ENCODE assay signal across 8 cellular contexts in genomic region chr9:706606-707451, GRCh38.
DNase-seq lines count a peak whose midpoint lies in the region; ATAC-seq, FAIRE-seq and TF ChIP-seq lines count a peak whose summit lies in the region.

No MANE protein-coding gene starts in this region.

- SMC1A ChIA-PET in GM12878 (lab: Charles Lee; ENCODE audit: uncharacterized antibody, unreplicated experiment): no interaction called here

- no peak for TF ChIP-seq EP300 in GM12878 (IDR thresholded peaks at IDR 0.05; ENCODE audit: borderline replicate concordance in 1 of 2, control insufficient read depth in 1 of 2, low read depth in 2 of 2, low read length in 2 of 2)

- no peaks in the 10 kb centered on the region for H3K27me3 Mint-ChIP-seq in progenitor cell of endocrine pancreas

- no peak for TF ChIP-seq POLR2A in GM12878 (IDR thresholded peaks at IDR 0.05; ENCODE audit: low read depth, low read length)

- TF ChIP-seq CTCF in GM12878 (IDR thresholded peaks at IDR 0.05 in 2 of 3, conservative IDR thresholded peaks at IDR 0.05 in 1 of 3; ENCODE audit: control insufficient read depth in 2 of 3, extremely low read depth in 1 of 3, insufficient read depth in 1 of 3, low read depth in 3 of 3, low read length in 3 of 3) (no peak), progenitor cell of endocrine pancreas (IDR thresholded peaks at IDR 0.05; ENCODE audit: unreplicated experiment) (no peak), D721Med (IDR thresholded peaks at IDR 0.05; ENCODE audit: insufficient read depth, missing control alignments) (no peak)

- no peaks in the 10 kb centered on the region for H3K9me3 ChIP-seq in GM12878 (replicated peaks; ENCODE audit: control insufficient read depth, insufficient read depth, low read length)

- peak; percentile 50 for DNase-seq in ACHN
- peak; percentile 1 for DNase-seq in SK-N-DZ (ENCODE audit: low spot score)
- no peak for DNase-seq in GM12878 (ENCODE audit: low read depth, low spot score)
- peak; percentile 38 to 61 for DNase-seq in hippocampal formation (lab: John Stamatoyannopoulos, UW)
- DNase-seq in progenitor cell of endocrine pancreas (ENCODE audit: low spot score, unreplicated experiment): peak; percentile 20
- DNase-seq in D721Med (ENCODE audit: insufficient read length, low spot score): no peak

- peak overlapping the region; percentile 21; the same call in 1 of the 2 replicates for H3K4me2 ChIP-seq in GM12878 (ENCODE audit: control insufficient read depth, insufficient read depth)

- no peaks in the 10 kb centered on the region for H4K20me1 ChIP-seq in GM12878 (ENCODE audit: control insufficient read depth, insufficient read depth)

- H3K36me3 Mint-ChIP-seq in progenitor cell of endocrine pancreas (ENCODE audit: insufficient read depth): peaks cover 16% of the 10 kb centered on the region

- CTCF ChIA-PET in GM12878 (lab: Yijun Ruan, JAX): no interaction called here

- FAIRE-seq in GM12878 (lab: Jason Lieb, UNC) (no peak), D721Med (lab: Jason Lieb, UNC) (no peak)

- H3K4me3 Mint-ChIP-seq in progenitor cell of endocrine pancreas (ENCODE audit: low read depth): peak overlapping the region; percentile 78

- no TSS peak for BruUV-seq in GM12878 (replicated peaks; lab: Mats Ljungman, UMichigan)

- in situ Hi-C loops in ACHN (cut with HindIII; ENCODE audit: low pct_ligation_motif_present, low pct_unique_long_range_greater_than_20kb, low sequenced_read_pairs) (no loop called here), GM12878 (cut with MboI) (no loop called here)

- H2AFZ ChIP-seq in GM12878 (ENCODE audit: control insufficient read depth, low read depth, low read length): peak overlapping the region; percentile 5; the same call in 1 of the 2 replicates

- no peaks in the 10 kb centered on the region for H3K9me3 Mint-ChIP-seq in progenitor cell of endocrine pancreas (ENCODE audit: low read depth)

- no peaks in the 10 kb centered on the region for H3K36me3 ChIP-seq in GM12878 (ENCODE audit: control insufficient read depth in 2 of 2, insufficient read depth in 2 of 2, low read length in 1 of 2)

- H3K27ac Mint-ChIP-seq in progenitor cell of endocrine pancreas: peak overlapping the region; percentile 96

- H3K4me3 ChIP-seq in GM12878: peak overlapping the region; percentile 32; the same call in 1 of the 2 replicates

- peaks cover 0 to 8% of the 10 kb centered on the region in 2 experiments for H3K27me3 ChIP-seq in GM12878 (replicated peaks in 1 of 2; ENCODE audit: control insufficient read depth in 2 of 2, insufficient read depth in 2 of 2, low read length in 1 of 2)

- no peak overlapping the region for H3K27ac ChIP-seq in GM12878 (ENCODE audit: control insufficient read depth, insufficient read depth)

- no peaks in the 10 kb centered on the region for H3K4me1 ChIP-seq in GM12878 (ENCODE audit: control insufficient read depth, insufficient read depth, low read length)

- intact Hi-C loops in GM12878 (cut with micrococcal nuclease; ENCODE audit: unreplicated experiment): no loop called here

- H3K79me2 ChIP-seq in GM12878 (ENCODE audit: control insufficient read depth, insufficient read depth, low read length): no peaks in the 10 kb centered on the region

- no peak for TF ChIP-seq RAD21 in GM12878 (IDR thresholded peaks at IDR 0.05; ENCODE audit: insufficient read depth, low read depth, low read length)

- peaks cover 31% of the 10 kb centered on the region for H3K4me1 Mint-ChIP-seq in progenitor cell of endocrine pancreas (ENCODE audit: low read depth)

- ATAC-seq in GM21825 (IDR thresholded peaks at IDR 0.05; ENCODE audit: unreplicated experiment): peak; percentile 63
- peak; percentile 81 for ATAC-seq in GM12878
- no peak for ATAC-seq in HG02973 (IDR thresholded peaks at IDR 0.05; ENCODE audit: unreplicated experiment)

- RAD21 ChIA-PET in GM12878 (lab: Charles Lee; ENCODE audit: unreplicated experiment): no interaction called here

- 3% methylated on average over 37 of the region's 51 CpGs for WGBS in GM12878 (ENCODE audit: insufficient coverage, insufficient replicate concordance, low lambda C conversion rate, missing lambda C conversion rate)

- POLR2A ChIA-PET in GM12878 (lab: Charles Lee): no interaction called here

- no peak overlapping the region for H3K9ac ChIP-seq in GM12878 (ENCODE audit: control insufficient read depth, insufficient read depth, low read length)

TF ChIP-seq in GM12878, 131 proteins besides CTCF, POLR2A, EP300 and RAD21:
- TF ChIP-seq HCFC1 (IDR thresholded peaks at IDR 0.05; ENCODE audit: low read length) (no peak), SUZ12 (IDR thresholded peaks at IDR 0.05; ENCODE audit: unreplicated experiment) (peak; percentile 51)
TF ChIP-seq in GM12878: peak in this region for 1.

Comparison
In these comparisons a context has a peak if more than half of its experiments do, and no peak if none do; other contexts are left out.
1. DNase-seq: peak in ACHN (single experiment), SK-N-DZ (single experiment), hippocampal formation (2 of 2) and progenitor cell of endocrine pancreas (single experiment); none in GM12878 (single experiment) and D721Med (single experiment).